In the genomic region with DNA sequence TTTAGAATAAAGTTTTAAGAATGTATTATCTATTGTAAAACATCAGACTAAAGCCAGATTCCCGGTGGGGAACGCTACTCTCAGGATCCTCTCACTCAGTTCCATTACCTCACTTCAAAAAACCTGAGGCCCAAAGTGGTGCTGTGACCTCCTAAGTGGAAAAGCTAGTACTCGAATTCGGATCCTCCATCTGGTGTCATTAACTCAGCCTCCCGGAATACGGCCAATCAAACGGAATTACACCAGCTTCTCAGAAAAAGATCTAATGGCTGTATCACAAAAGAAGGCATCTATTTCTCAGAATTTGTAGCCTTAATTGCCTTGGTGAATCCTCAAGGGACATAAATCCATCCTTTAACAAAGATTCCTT, we compare ENCODE assay signal across 8 cellular contexts. TPM values are rescaled to one million over a fixed set of nuclear protein-coding genes. Genes with fewer than 3 reads are reported as not detected.
DNase-seq lines count a peak whose midpoint lies in the region; ATAC-seq and TF ChIP-seq lines count a peak whose summit lies in the region.

No MANE protein-coding gene starts in this region.

- H3K9me3 Mint-ChIP-seq in natural killer cell, result no peaks in the 10 kb centered on the region

- no peaks in the 10 kb centered on the region for H3K36me3 Mint-ChIP-seq in natural killer cell

- intact Hi-C loops in dorsolateral prefrontal cortex (cut with DNase I) (loop anchor here in 1 of 2 donors (10.0 kb wide), 1 partner anchor 244 kb away; a partner anchor contains a TSS), natural killer cell (cut with micrococcal nuclease) (no loop called here)

- H3K27me3 ChIP-seq in dorsolateral prefrontal cortex, result no peaks in the 10 kb centered on the region

- peak overlapping the region; percentile 94 to 98 for H3K27ac Mint-ChIP-seq in natural killer cell

- peaks cover 36 to 54% of the 10 kb centered on the region in 2 donors for H3K4me1 Mint-ChIP-seq in natural killer cell

- TF ChIP-seq CTCF in dorsolateral prefrontal cortex (IDR thresholded peaks at IDR 0.05 in 54 of 56, conservative IDR thresholded peaks at IDR 0.05 in 2 of 56; ENCODE audit: low read depth in 1 of 56, partially characterized antibody in 56 of 56) (no peak), natural killer cell (IDR thresholded peaks at IDR 0.05) (no peak)

- H3K4me3 ChIP-seq in dorsolateral prefrontal cortex, result peak overlapping the region; percentile 67 to 99 (median 89)

- H3K4me3 Mint-ChIP-seq in natural killer cell, result peak overlapping the region; percentile 99

- DNase-seq in NCI-H446 treated with DMSO at 0.1 percent for 48 hours (lab: John Stamatoyannopoulos, UW) (peak; percentile 76), NCI-H446 (lab: John Stamatoyannopoulos, UW) (no peak), NCI-H2227 treated with DMSO at 0.1 percent for 48 hours (lab: John Stamatoyannopoulos, UW) (peak; percentile 66), dorsolateral prefrontal cortex (peak in 1 of 10 donors; percentile 10), natural killer cell (no peak), cortex of kidney (lab: John Stamatoyannopoulos, UW) (no peak), LoVo (ENCODE audit: low spot score) (no peak)

- no peaks in the 10 kb centered on the region for H3K27me3 Mint-ChIP-seq in natural killer cell (ENCODE audit: low read depth in 2 of 2)

- peak overlapping the region in 58 of 59 donors; percentile 66 to 97 (median 92) for H3K27ac ChIP-seq in dorsolateral prefrontal cortex

- ATAC-seq in natural killer cell, result no peak
- ATAC-seq in HG03045 (IDR thresholded peaks at IDR 0.05; ENCODE audit: unreplicated experiment), result no peak

RNA-seq across cellular contexts. Expression of a gene that starts 0.6 kb away (rescaled TPM):
- total RNA-seq in dorsolateral prefrontal cortex, result 10 to 100 TPM; 18.7 to 51.8 (median 32.6) TPM
- 10 to 100 TPM; 15.8 to 30.6 (median 25.2) TPM for total RNA-seq in natural killer cell

RNA-seq across cellular contexts. Expression of a gene that starts 1.1 kb away (rescaled TPM):
- total RNA-seq in dorsolateral prefrontal cortex (10 to 100 TPM; 38.0 to 79.6 (median 57.5) TPM), natural killer cell (10 to 100 TPM; 37.8 to 51.0 (median 46.1) TPM)

Comparison
In these comparisons a context has a peak if more than half of its experiments do, and no peak if none do; other contexts are left out.
1. DNase-seq: peak in NCI-H446 treated with DMSO at 0.1 percent for 48 hours (single experiment) and NCI-H2227 treated with DMSO at 0.1 percent for 48 hours (single experiment); none in NCI-H446 (0 of 2), natural killer cell (single experiment), cortex of kidney (single experiment) and LoVo (single experiment).